In genomic region chr2:65450810-65451209, GRCh38 we compare ENCODE assay signal across 1 cellular context.
A peak's percentile ranks its signal among the peaks of the same experiment; 100 is the strongest.
TF ChIP-seq lines count a peak whose summit lies in the region.

No MANE protein-coding gene starts in this region.

TF ChIP-seq in HepG2, 621 proteins besides CTCF, POLR2A, EP300 and RAD21:
- no peak for TF ChIP-seq FOXM1 (CRISPR knock-in tag; IDR thresholded peaks at IDR 0.05)
- no peak for TF ChIP-seq ZNF7 (CRISPR knock-in tag; IDR thresholded peaks at IDR 0.05)
- TF ChIP-seq HDAC1 (CRISPR knock-in tag; IDR thresholded peaks at IDR 0.05): no peak
- TF ChIP-seq, protein P1, sequence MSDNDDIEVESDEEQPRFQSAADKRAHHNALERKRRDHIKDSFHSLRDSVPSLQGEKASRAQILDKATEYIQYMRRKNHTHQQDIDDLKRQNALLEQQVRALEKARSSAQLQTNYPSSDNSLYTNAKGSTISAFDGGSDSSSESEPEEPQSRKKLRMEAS (IDR thresholded peaks at IDR 0.05): peak; percentile 41; the same call in 1 of the 2 replicates
- no peak for TF ChIP-seq NAIF1 (CRISPR knock-in tag; IDR thresholded peaks at IDR 0.05; ENCODE audit: borderline replicate concordance)
- no peak for TF ChIP-seq MTA3 (CRISPR knock-in tag; IDR thresholded peaks at IDR 0.05)
- TF ChIP-seq SP5 (CRISPR knock-in tag; IDR thresholded peaks at IDR 0.05; ENCODE audit: borderline replicate concordance, low read depth): no peak
- no peak for TF ChIP-seq IKZF1 (IDR thresholded peaks at IDR 0.05)
- no peak for TF ChIP-seq FOXC1 (CRISPR knock-in tag; IDR thresholded peaks at IDR 0.05; ENCODE audit: borderline replicate concordance)
- TF ChIP-seq ZNF782 (CRISPR knock-in tag; IDR thresholded peaks at IDR 0.05; ENCODE audit: borderline replicate concordance): no peak
- TF ChIP-seq ZKSCAN8 (CRISPR knock-in tag; IDR thresholded peaks at IDR 0.05; ENCODE audit: borderline replicate concordance): no peak
- peak; percentile 81 for TF ChIP-seq ZBTB40 (IDR thresholded peaks at IDR 0.05)
- TF ChIP-seq ZBTB40 (CRISPR knock-in tag; IDR thresholded peaks at IDR 0.05): peak; percentile 94; the same call in 1 of the 2 replicates
- TF ChIP-seq SOX5 (CRISPR knock-in tag; IDR thresholded peaks at IDR 0.05; ENCODE audit: borderline replicate concordance): peak; percentile 36; the same call in 1 of the 2 replicates
- TF ChIP-seq ARHGAP35 (CRISPR knock-in tag; IDR thresholded peaks at IDR 0.05; ENCODE audit: borderline replicate concordance): no peak
- TF ChIP-seq BHLHE40 (IDR thresholded peaks at IDR 0.05; ENCODE audit: low read length): peak; percentile 61
- 0 out of 2 replicates have a peak, but pooled peaks have one; percentile 38 for TF ChIP-seq GATAD2A (CRISPR knock-in tag; IDR thresholded peaks at IDR 0.05)
- no peak for TF ChIP-seq ZNF570 (CRISPR knock-in tag; IDR thresholded peaks at IDR 0.05; ENCODE audit: borderline replicate concordance)
- no peak for TF ChIP-seq ZNF563 (CRISPR knock-in tag; IDR thresholded peaks at IDR 0.05)
- TF ChIP-seq PITX1 (CRISPR knock-in tag; IDR thresholded peaks at IDR 0.05): no peak
- TF ChIP-seq RFXANK (CRISPR knock-in tag; IDR thresholded peaks at IDR 0.05): no peak
- no peak for TF ChIP-seq BCL6 (CRISPR knock-in tag; IDR thresholded peaks at IDR 0.05)
- no peak for TF ChIP-seq ZFYVE20 (CRISPR knock-in tag; IDR thresholded peaks at IDR 0.05; ENCODE audit: borderline replicate concordance, low read depth)
- no peak for TF ChIP-seq HDAC2 (CRISPR knock-in tag; IDR thresholded peaks at IDR 0.05)
- TF ChIP-seq MYC (CRISPR knock-in tag; IDR thresholded peaks at IDR 0.05; ENCODE audit: borderline replicate concordance): no peak
- TF ChIP-seq FOXJ3 (CRISPR knock-in tag; IDR thresholded peaks at IDR 0.05; ENCODE audit: borderline replicate concordance): no peak
- TF ChIP-seq, protein P2, sequence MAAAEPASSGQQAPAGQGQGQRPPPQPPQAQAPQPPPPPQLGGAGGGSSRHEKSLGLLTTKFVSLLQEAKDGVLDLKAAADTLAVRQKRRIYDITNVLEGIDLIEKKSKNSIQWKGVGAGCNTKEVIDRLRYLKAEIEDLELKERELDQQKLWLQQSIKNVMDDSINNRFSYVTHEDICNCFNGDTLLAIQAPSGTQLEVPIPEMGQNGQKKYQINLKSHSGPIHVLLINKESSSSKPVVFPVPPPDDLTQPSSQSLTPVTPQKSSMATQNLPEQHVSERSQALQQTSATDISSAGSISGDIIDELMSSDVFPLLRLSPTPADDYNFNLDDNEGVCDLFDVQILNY (CRISPR knock-in tag; conservative IDR thresholded peaks at IDR 0.05): no peak
- no peak for TF ChIP-seq NRL (CRISPR knock-in tag; IDR thresholded peaks at IDR 0.05; ENCODE audit: borderline replicate concordance)
- TF ChIP-seq ZNF772 (CRISPR knock-in tag; IDR thresholded peaks at IDR 0.05): no peak
- TF ChIP-seq MAFF (IDR thresholded peaks at IDR 0.05; ENCODE audit: low read depth, low read length): no peak
- no peak for TF ChIP-seq ZNF879 (CRISPR knock-in tag; IDR thresholded peaks at IDR 0.05)
- no peak for TF ChIP-seq SOX13 (IDR thresholded peaks at IDR 0.05)
- peak in 1 of 2 experiments; percentile 28; a peak in 1 of 4 replicates for TF ChIP-seq SOX13 (CRISPR knock-in tag; conservative IDR thresholded peaks at IDR 0.05 in 1 of 2, IDR thresholded peaks at IDR 0.05 in 1 of 2)
- no peak for TF ChIP-seq ZNF337 (CRISPR knock-in tag; IDR thresholded peaks at IDR 0.05; ENCODE audit: borderline replicate concordance, low read depth)
- TF ChIP-seq ZNF34 (CRISPR knock-in tag; IDR thresholded peaks at IDR 0.05; ENCODE audit: borderline replicate concordance): no peak
- no peak for TF ChIP-seq ZNF557 (CRISPR knock-in tag; IDR thresholded peaks at IDR 0.05)
- TF ChIP-seq, protein P3, sequence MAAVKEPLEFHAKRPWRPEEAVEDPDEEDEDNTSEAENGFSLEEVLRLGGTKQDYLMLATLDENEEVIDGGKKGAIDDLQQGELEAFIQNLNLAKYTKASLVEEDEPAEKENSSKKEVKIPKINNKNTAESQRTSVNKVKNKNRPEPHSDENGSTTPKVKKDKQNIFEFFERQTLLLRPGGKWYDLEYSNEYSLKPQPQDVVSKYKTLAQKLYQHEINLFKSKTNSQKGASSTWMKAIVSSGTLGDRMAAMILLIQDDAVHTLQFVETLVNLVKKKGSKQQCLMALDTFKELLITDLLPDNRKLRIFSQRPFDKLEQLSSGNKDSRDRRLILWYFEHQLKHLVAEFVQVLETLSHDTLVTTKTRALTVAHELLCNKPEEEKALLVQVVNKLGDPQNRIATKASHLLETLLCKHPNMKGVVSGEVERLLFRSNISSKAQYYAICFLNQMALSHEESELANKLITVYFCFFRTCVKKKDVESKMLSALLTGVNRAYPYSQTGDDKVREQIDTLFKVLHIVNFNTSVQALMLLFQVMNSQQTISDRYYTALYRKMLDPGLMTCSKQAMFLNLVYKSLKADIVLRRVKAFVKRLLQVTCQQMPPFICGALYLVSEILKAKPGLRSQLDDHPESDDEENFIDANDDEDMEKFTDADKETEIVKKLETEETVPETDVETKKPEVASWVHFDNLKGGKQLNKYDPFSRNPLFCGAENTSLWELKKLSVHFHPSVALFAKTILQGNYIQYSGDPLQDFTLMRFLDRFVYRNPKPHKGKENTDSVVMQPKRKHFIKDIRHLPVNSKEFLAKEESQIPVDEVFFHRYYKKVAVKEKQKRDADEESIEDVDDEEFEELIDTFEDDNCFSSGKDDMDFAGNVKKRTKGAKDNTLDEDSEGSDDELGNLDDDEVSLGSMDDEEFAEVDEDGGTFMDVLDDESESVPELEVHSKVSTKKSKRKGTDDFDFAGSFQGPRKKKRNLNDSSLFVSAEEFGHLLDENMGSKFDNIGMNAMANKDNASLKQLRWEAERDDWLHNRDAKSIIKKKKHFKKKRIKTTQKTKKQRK (IDR thresholded peaks at IDR 0.05; ENCODE audit: low read length): no peak
- no peak for TF ChIP-seq AKAP8 (CRISPR knock-in tag; IDR thresholded peaks at IDR 0.05)
- TF ChIP-seq CEBPB (IDR thresholded peaks at IDR 0.05; ENCODE audit: borderline replicate concordance, low read depth, low read length): peak; percentile 81; the same call in 1 of the 2 replicates
- no peak for TF ChIP-seq ZKSCAN5 (CRISPR knock-in tag; IDR thresholded peaks at IDR 0.05)
- 0 out of 2 replicates have a peak, but pooled peaks have one; percentile 3 for TF ChIP-seq FOXK1 (CRISPR knock-in tag; IDR thresholded peaks at IDR 0.05; ENCODE audit: borderline replicate concordance, low read depth)
- TF ChIP-seq CENPX (CRISPR knock-in tag; IDR thresholded peaks at IDR 0.05): no peak
- no peak for TF ChIP-seq GZF1 (CRISPR knock-in tag; IDR thresholded peaks at IDR 0.05)
- TF ChIP-seq PAF1 (CRISPR knock-in tag; IDR thresholded peaks at IDR 0.05): no peak
- TF ChIP-seq THAP9 (CRISPR knock-in tag; IDR thresholded peaks at IDR 0.05; ENCODE audit: borderline replicate concordance): no peak
- no peak for TF ChIP-seq ZNF552 (CRISPR knock-in tag; IDR thresholded peaks at IDR 0.05; ENCODE audit: borderline replicate concordance)
- no peak for TF ChIP-seq CBFB (CRISPR knock-in tag; IDR thresholded peaks at IDR 0.05)
- TF ChIP-seq CCAR2 (optimal IDR thresholded peaks at IDR 0.05; ENCODE audit: low read depth, low read length): no peak
